In the genomic region with DNA sequence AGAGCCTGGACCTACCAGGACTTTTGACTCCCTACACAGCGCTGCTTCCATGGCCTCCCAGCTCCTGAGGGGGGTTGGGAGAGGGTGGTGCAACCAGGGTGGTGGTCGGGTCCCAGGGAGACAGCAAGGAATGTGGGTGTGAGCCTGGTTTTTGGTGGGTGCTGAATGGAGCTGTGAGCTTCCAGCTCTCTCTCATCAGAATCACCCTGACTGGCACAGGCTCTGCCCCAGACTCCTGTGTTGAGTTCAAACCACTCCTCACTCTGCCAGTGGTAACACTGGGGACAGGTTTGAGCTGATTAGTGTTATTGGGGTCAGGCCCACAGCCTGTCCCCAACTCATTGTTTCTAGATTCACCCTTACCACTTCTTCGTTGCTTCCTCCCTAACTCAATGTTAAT, we compare ENCODE assay signal across 22 cellular contexts. TPM values are rescaled to one million over a fixed set of nuclear protein-coding genes. Genes with fewer than 3 reads are reported as not detected.
"Had no signal": no experiment of that assay in that cellular context is flagged by ENCODE, and none has a peak within 500 bp of the region (broad histone marks: within the 10 kb centered on the region; RNA-seq: fewer than 3 reads in every experiment).

No MANE protein-coding gene starts in this region.

- H3K4me1 ChIP-seq: colonic mucosa, esophagus muscularis mucosa, foreskin keratinocyte, heart right ventricle, lower lobe of right lung, pancreas, tibial nerve, upper lobe of left lung, vagina had no signal

- H3K27me3 ChIP-seq: colonic mucosa, pancreas, upper lobe of left lung, vagina had no signal

- H3K27ac ChIP-seq: colonic mucosa, esophagus muscularis mucosa, foreskin keratinocyte, heart right ventricle, lower lobe of right lung, pancreas, thoracic aorta, tibial nerve, upper lobe of left lung, vagina had no signal

- H3K4me3 ChIP-seq: colonic mucosa, esophagus muscularis mucosa, heart right ventricle, lower lobe of right lung, pancreas, thoracic aorta, tibial nerve, upper lobe of left lung, vagina had no signal

- H3K36me3 ChIP-seq: colonic mucosa, esophagus muscularis mucosa, heart right ventricle, lower lobe of right lung, pancreas, thoracic aorta, tibial nerve, upper lobe of left lung, vagina had no signal

- H3K9me3 ChIP-seq: colonic mucosa, esophagus muscularis mucosa, heart right ventricle, lower lobe of right lung, pancreas, thoracic aorta, tibial nerve, upper lobe of left lung, vagina had no signal

- DNase-seq: colonic mucosa; effector CD8-positive, alpha-beta T cell; foreskin keratinocyte; glutamatergic neuron; heart right ventricle; hippocampal formation; left ventricle myocardium superior; lower lobe of right lung; natural killer cell; occipital lobe; pancreas; stimulated activated CD4-positive, alpha-beta T cell treated with anti-CD3 and anti-CD28 coated beads, Interleukin-4, amount 100 ng/mL, for 4 hours; stimulated activated naive CD8-positive, alpha-beta T cell treated with anti-CD3 and anti-CD28 coated beads, Interleukin-15, Interleukin-2, amounts not matched to agents 100 U/mL and 50 U/mL, for 24 hours; upper lobe of left lung had no signal

RNA-seq across cellular contexts. Expression of a gene that starts 50.3 kb away (rescaled TPM):
- total RNA-seq: chondrocyte, colonic mucosa, epithelial cell of proximal tubule, fibroblast of lung, foreskin keratinocyte, left ventricle myocardium superior had no signal
- polyA plus RNA-seq: fibroblast of lung, foreskin keratinocyte, neural cell had no signal
